In the genomic region with DNA sequence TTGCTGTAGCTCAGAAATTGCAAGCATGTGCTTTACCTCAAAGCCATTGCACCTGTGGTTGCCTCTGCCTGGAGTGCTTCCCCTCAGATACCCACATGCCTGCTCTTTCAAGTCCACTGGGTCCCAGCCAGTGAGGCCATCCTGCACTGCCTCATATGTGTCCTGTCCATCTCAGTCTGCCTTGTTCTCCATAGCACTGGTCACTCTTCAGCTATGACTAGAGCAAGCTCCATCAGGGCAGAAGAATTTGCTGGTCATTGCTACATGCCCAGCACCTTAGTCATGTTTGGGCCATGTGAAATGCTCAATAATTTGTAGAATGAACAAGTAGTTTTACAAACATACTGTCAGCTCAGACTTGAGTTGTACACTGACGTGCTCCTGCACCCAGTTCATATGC, we compare ENCODE assay signal across 18 cellular contexts.
DNase-seq lines count a peak whose midpoint lies in the region; ATAC-seq lines count a peak whose summit lies in the region.
"Had no signal": no experiment of that assay in that cellular context is flagged by ENCODE, and none has a peak within 500 bp of the region (broad histone marks: within the 10 kb centered on the region; RNA-seq: fewer than 3 reads in every experiment).

No MANE protein-coding gene starts in this region.

- in situ Hi-C loops in ACHN (cut with HindIII; ENCODE audit: low pct_ligation_motif_present, low pct_unique_long_range_greater_than_20kb, low sequenced_read_pairs) = no loop called here

- H3K9me3 Mint-ChIP-seq in activated T-cell treated with anti-CD3 and anti-CD28 coated beads, Interleukin-2, amount 50 U/mL, for 72 hours = no peaks in the 10 kb centered on the region
- H3K9me3 Mint-ChIP-seq: activated naive CD4-positive, alpha-beta T cell treated with anti-CD3 and anti-CD28 coated beads, Interleukin-2, amount 50 U/mL, for 24 hours; central memory CD8-positive, alpha-beta T cell; T-helper 1 cell treated with Interleukin-12 subunit alpha and Interleukin-12 subunit beta and Interleukin-4 antibody, amounts not matched to agents 30 μg/mL and 1 μg/mL, for 36 hours had no signal

- no peaks in the 10 kb centered on the region for H3K27me3 Mint-ChIP-seq in activated T-cell treated with anti-CD3 and anti-CD28 coated beads, Interleukin-2, amount 50 U/mL, for 72 hours (ENCODE audit: low read depth)
- H3K27me3 Mint-ChIP-seq: activated naive CD4-positive, alpha-beta T cell treated with anti-CD3 and anti-CD28 coated beads, Interleukin-2, amount 50 U/mL, for 24 hours; central memory CD8-positive, alpha-beta T cell had no signal

- no peak for ATAC-seq in GM21529 (IDR thresholded peaks at IDR 0.05; ENCODE audit: unreplicated experiment)
- no peak for ATAC-seq in activated T-cell treated with anti-CD3 and anti-CD28 coated beads, Interleukin-2, amount 50 U/mL, for 72 hours (replicated peaks in 1 of 2)
- ATAC-seq: A549, heart right ventricle, left cardiac atrium had no signal

- DNase-seq in ACHN (peak; percentile 38), HS-27A (ENCODE audit: low read depth) (peak; percentile 55), astrocyte of the hippocampus (ENCODE audit: low read depth, low spot score) (peak; percentile 69), iris pigment epithelial cell (ENCODE audit: low read depth) (peak; percentile 90), NCI-H1092 (lab: John Stamatoyannopoulos, UW) (no peak)
- DNase-seq in activated T-cell treated with anti-CD3 and anti-CD28 coated beads, Interleukin-2, amount 50 U/mL, for 72 hours = no peak
- no peak for DNase-seq in central memory CD4-positive, alpha-beta T cell
- DNase-seq: Calu3, heart right ventricle, left cardiac atrium, MV-4-11, NCI-H748 treated with DMSO at 0.1 percent for 48 hours, Peyer's patch had no signal

- no peak overlapping the region for H3K27ac Mint-ChIP-seq in activated T-cell treated with anti-CD3 and anti-CD28 coated beads, Interleukin-2, amount 50 U/mL, for 72 hours
- H3K27ac Mint-ChIP-seq: activated naive CD4-positive, alpha-beta T cell treated with anti-CD3 and anti-CD28 coated beads, Interleukin-2, amount 50 U/mL, for 24 hours; T-helper 1 cell treated with Interleukin-12 subunit alpha and Interleukin-12 subunit beta and Interleukin-4 antibody, amounts not matched to agents 30 μg/mL and 1 μg/mL, for 36 hours had no signal

- H3K4me1 Mint-ChIP-seq in activated T-cell treated with anti-CD3 and anti-CD28 coated beads, Interleukin-2, amount 50 U/mL, for 72 hours (ENCODE audit: low read depth) = no peaks in the 10 kb centered on the region
- H3K4me1 Mint-ChIP-seq: activated naive CD4-positive, alpha-beta T cell treated with anti-CD3 and anti-CD28 coated beads, Interleukin-2, amount 50 U/mL, for 24 hours; central memory CD8-positive, alpha-beta T cell had no signal

- no peak overlapping the region for H3K4me3 Mint-ChIP-seq in activated T-cell treated with anti-CD3 and anti-CD28 coated beads, Interleukin-2, amount 50 U/mL, for 72 hours
- H3K4me3 Mint-ChIP-seq: activated naive CD4-positive, alpha-beta T cell treated with anti-CD3 and anti-CD28 coated beads, Interleukin-2, amount 50 U/mL, for 24 hours; central memory CD8-positive, alpha-beta T cell; T-helper 1 cell treated with Interleukin-12 subunit alpha and Interleukin-12 subunit beta and Interleukin-4 antibody, amounts not matched to agents 30 μg/mL and 1 μg/mL, for 36 hours had no signal

- peaks cover 2 to 23% of the 10 kb centered on the region in 2 donors for H3K36me3 Mint-ChIP-seq in activated T-cell treated with anti-CD3 and anti-CD28 coated beads, Interleukin-2, amount 50 U/mL, for 72 hours (ENCODE audit: insufficient read depth in 2 of 2)

Comparison
In these comparisons a context has a peak if more than half of its experiments do, and no peak if none do; other contexts are left out.
1. DNase-seq: peak in ACHN (single experiment), HS-27A (single experiment), astrocyte of the hippocampus (single experiment) and iris pigment epithelial cell (single experiment); none in NCI-H1092 (single experiment), activated T-cell treated with anti-CD3 and anti-CD28 coated beads, Interleukin-2, amount 50 U/mL, for 72 hours (0 of 2) and central memory CD4-positive, alpha-beta T cell (single experiment).